11 cellular contexts compared by ENCODE assay signal in the genomic region with DNA sequence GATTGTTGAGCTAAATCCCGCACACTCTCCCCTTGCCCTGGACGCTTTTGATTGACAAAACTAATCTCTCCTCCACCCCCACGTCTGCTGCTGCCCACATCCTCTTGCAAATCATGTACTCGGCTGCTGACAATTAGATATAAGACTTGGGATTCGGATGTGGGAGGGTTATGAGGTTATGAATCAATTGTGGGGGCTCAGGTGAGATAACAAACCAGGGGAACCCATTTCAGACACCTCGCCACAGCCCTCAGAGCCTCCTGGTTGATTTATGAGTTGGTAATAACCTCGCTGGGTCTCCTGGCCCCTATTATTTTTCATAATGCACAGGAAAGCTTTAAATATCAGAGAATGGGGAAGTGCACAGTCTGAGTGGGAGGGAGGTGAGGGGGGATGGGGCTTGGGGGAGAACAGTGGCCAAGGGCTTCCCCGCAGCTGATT.
DNase-seq lines count a peak whose midpoint lies in the region; ATAC-seq and TF ChIP-seq lines count a peak whose summit lies in the region.
"Had no signal": no experiment of that assay in that cellular context is flagged by ENCODE, and none has a peak within 500 bp of the region (broad histone marks: within the 10 kb centered on the region; RNA-seq: fewer than 3 reads in every experiment).

No MANE protein-coding gene starts in this region.

- H3K36me3 Mint-ChIP-seq in activated B cell treated with CpG ODN at 0.5 μM for 24 hours (ENCODE audit: low read depth): no peaks in the 10 kb centered on the region

- CTCF ChIA-PET in activated B cell treated with CpG ODN at 0.5 μM for 24 hours (lab: Charles Lee): no interaction called here
- CTCF ChIA-PET in RWPE1 (lab: Yijun Ruan, JAX): no interaction called here

- peaks cover 31% of the 10 kb centered on the region for H3K4me1 Mint-ChIP-seq in activated B cell treated with CpG ODN at 0.5 μM for 24 hours
- peaks cover 67% of the 10 kb centered on the region for H3K4me1 Mint-ChIP-seq in stimulated activated naive CD8-positive, alpha-beta T cell treated with anti-CD3 and anti-CD28 coated beads, Interleukin-15, amount 100 ng/mL, for 72 hours

- intact Hi-C loops in activated B cell treated with CpG ODN at 0.5 μM for 24 hours (cut with micrococcal nuclease): no loop called here
- intact Hi-C loops in head of caudate nucleus (cut with DNase I): no loop called here

- H3K9me3 Mint-ChIP-seq in activated B cell treated with CpG ODN at 0.5 μM for 24 hours: no peaks in the 10 kb centered on the region
- no peaks in the 10 kb centered on the region for H3K9me3 Mint-ChIP-seq in stimulated activated naive CD8-positive, alpha-beta T cell treated with anti-CD3 and anti-CD28 coated beads, Interleukin-15, amount 100 ng/mL, for 72 hours

- TF ChIP-seq CTCF in activated B cell treated with CpG ODN at 0.5 μM for 24 hours (IDR thresholded peaks at IDR 0.05): no peak
- no peak for TF ChIP-seq CTCF in RWPE1 (conservative IDR thresholded peaks at IDR 0.05; ENCODE audit: low read depth)

- peak; percentile 70 for DNase-seq in activated CD8-positive, alpha-beta memory T cell treated with anti-CD3 and anti-CD28 coated beads for 24 hours
- DNase-seq in activated CD8-positive, alpha-beta memory T cell treated with anti-CD3 and anti-CD28 coated beads, Interleukin-2, amount 50 U/mL, for 48 hours: no peak
- no peak for DNase-seq in activated B cell treated with CpG ODN at 0.5 μM for 24 hours
- DNase-seq in head of caudate nucleus: peak in 33 of 42 donors; percentile 2 to 73 (median 31)
- DNase-seq in stimulated activated naive CD8-positive, alpha-beta T cell treated with anti-CD3 and anti-CD28 coated beads, Interleukin-15, amount 100 ng/mL, for 72 hours: peak; percentile 40 to 70
- no peak for DNase-seq in RWPE1 (ENCODE audit: low spot score)
- DNase-seq in DMS114 treated with DMSO at 0.1 percent for 48 hours (lab: John Stamatoyannopoulos, UW; ENCODE audit: unreplicated experiment): no peak
- DNase-seq: NCI-H2029 treated with DMSO at 0.1 percent for 48 hours, upper lobe of left lung had no signal

- no peak overlapping the region for H3K27ac ChIP-seq in RWPE1
- H3K27ac ChIP-seq: upper lobe of left lung, VCaP had no signal

- peak overlapping the region; percentile 68 for H3K4me3 Mint-ChIP-seq in activated B cell treated with CpG ODN at 0.5 μM for 24 hours
- H3K4me3 Mint-ChIP-seq in stimulated activated naive CD8-positive, alpha-beta T cell treated with anti-CD3 and anti-CD28 coated beads, Interleukin-15, amount 100 ng/mL, for 72 hours: peak overlapping the region; percentile 32 to 57

- H3K27me3 Mint-ChIP-seq in activated B cell treated with CpG ODN at 0.5 μM for 24 hours: no peaks in the 10 kb centered on the region
- H3K27me3 Mint-ChIP-seq in stimulated activated naive CD8-positive, alpha-beta T cell treated with anti-CD3 and anti-CD28 coated beads, Interleukin-15, amount 100 ng/mL, for 72 hours: peaks cover 30% of the 10 kb centered on the region

- ATAC-seq in activated B cell treated with CpG ODN at 0.5 μM for 24 hours (ENCODE audit: low read depth) (peak; percentile 77), HG03457 (IDR thresholded peaks at IDR 0.05; ENCODE audit: unreplicated experiment) (no peak)
- ATAC-seq in stimulated activated naive CD8-positive, alpha-beta T cell treated with anti-CD3 and anti-CD28 coated beads, Interleukin-15, amount 100 ng/mL, for 72 hours: peak; percentile 88

- H3K27ac Mint-ChIP-seq in activated B cell treated with CpG ODN at 0.5 μM for 24 hours: peak overlapping the region; percentile 71
- peak overlapping the region; percentile 1 to 72 for H3K27ac Mint-ChIP-seq in stimulated activated naive CD8-positive, alpha-beta T cell treated with anti-CD3 and anti-CD28 coated beads, Interleukin-15, amount 100 ng/mL, for 72 hours

- POLR2A ChIA-PET in activated B cell treated with CpG ODN at 0.5 μM for 24 hours (lab: Charles Lee): interaction anchor here (0.6 kb wide), 1 partner anchor 484 kb away, joined by 9 read pairs; no protein-coding TSS in a partner anchor
- POLR2A ChIA-PET in RWPE1 (lab: Yijun Ruan, JAX; ENCODE audit: low non-redundant PET): no interaction called here

Comparison
In these comparisons a context has a peak if more than half of its experiments do, and no peak if none do; other contexts are left out.
1. DNase-seq: peak in activated CD8-positive, alpha-beta memory T cell treated with anti-CD3 and anti-CD28 coated beads for 24 hours (single experiment), head of caudate nucleus (33 of 42) and stimulated activated naive CD8-positive, alpha-beta T cell treated with anti-CD3 and anti-CD28 coated beads, Interleukin-15, amount 100 ng/mL, for 72 hours (2 of 2); none in activated CD8-positive, alpha-beta memory T cell treated with anti-CD3 and anti-CD28 coated beads, Interleukin-2, amount 50 U/mL, for 48 hours (single experiment), activated B cell treated with CpG ODN at 0.5 μM for 24 hours (single experiment), RWPE1 (single experiment) and DMS114 treated with DMSO at 0.1 percent for 48 hours (single experiment).